Comparison of ENCODE assay signal across 1 cellular context in genomic region chrX:102599084-102599949, GRCh38.
TF ChIP-seq lines count a peak whose summit lies in the region.

ARMCX5 (plus strand) TSS chrX:102599515; CDS start chrX:102602142, 2,627 bp downstream.

TF ChIP-seq in GM12878, 131 proteins besides CTCF, POLR2A, EP300 and RAD21 (continued from another document):
- TF ChIP-seq CREM (IDR thresholded peaks at IDR 0.05; ENCODE audit: low read depth) (peak; percentile 20; the same call in 1 of the 2 replicates), PKNOX1 (IDR thresholded peaks at IDR 0.05) (no peak), NFYA (IDR thresholded peaks at IDR 0.05; ENCODE audit: borderline replicate concordance, low read depth, low read length) (no peak), RELB (IDR thresholded peaks at IDR 0.05; ENCODE audit: low read depth) (peak; percentile 44; the same call in 1 of the 2 replicates), PBX3 (IDR thresholded peaks at IDR 0.05; ENCODE audit: insufficient replicate concordance, low read depth, low read length) (peak; percentile 60), TCF7 (IDR thresholded peaks at IDR 0.05; ENCODE audit: borderline replicate concordance) (0 out of 2 replicates have a peak, but pooled peaks have one; percentile 39), POLR2AphosphoS5 (IDR thresholded peaks at IDR 0.05; ENCODE audit: low read length) (peak; percentile 89), ATF7 (IDR thresholded peaks at IDR 0.05; ENCODE audit: low read depth) (0 out of 2 replicates have a peak, but pooled peaks have one; percentile 10), POLR2AphosphoS2 (IDR thresholded peaks at IDR 0.05; ENCODE audit: low read depth, low read length) (peak; percentile 57; the same call in 1 of the 2 replicates), HDAC2 (IDR thresholded peaks at IDR 0.05) (no peak), EED (IDR thresholded peaks at IDR 0.05; ENCODE audit: low read depth) (peak; percentile 84), MTA3 (IDR thresholded peaks at IDR 0.05; ENCODE audit: borderline replicate concordance, low read length) (no peak), ZNF687 (IDR thresholded peaks at IDR 0.05) (no peak), IKZF1 (conservative IDR thresholded peaks at IDR 0.05) (peak; percentile 91), SKIL (IDR thresholded peaks at IDR 0.05; ENCODE audit: low read depth, poor library complexity, severe bottlenecking) (peak; percentile 21), GATAD2B (conservative IDR thresholded peaks at IDR 0.05; ENCODE audit: low read depth) (peak; percentile 57), SRF (IDR thresholded peaks at IDR 0.05; ENCODE audit: low read depth in 2 of 2, low read length in 2 of 2) (0 out of 4 replicates have a peak, but pooled peaks of 1 of the 2 experiments have one; percentile 23), SMAD5 (IDR thresholded peaks at IDR 0.05; ENCODE audit: low read depth) (no peak), TCF12 (IDR thresholded peaks at IDR 0.05; ENCODE audit: low read depth, low read length) (0 out of 2 replicates have a peak, but pooled peaks have one; percentile 6), RCOR1 (conservative IDR thresholded peaks at IDR 0.05; ENCODE audit: low read depth, low read length) (no peak), CREB1 (IDR thresholded peaks at IDR 0.05; ENCODE audit: low read depth) (peak; percentile 53; the same call in 1 of the 2 replicates), CHD2 (IDR thresholded peaks at IDR 0.05; ENCODE audit: borderline replicate concordance, low read depth, low read length) (peak; percentile 82), BCLAF1 (IDR thresholded peaks at IDR 0.05) (no peak), MLLT1 (IDR thresholded peaks at IDR 0.05) (peak; percentile 19; the same call in 1 of the 2 replicates)
